In the genomic region with DNA sequence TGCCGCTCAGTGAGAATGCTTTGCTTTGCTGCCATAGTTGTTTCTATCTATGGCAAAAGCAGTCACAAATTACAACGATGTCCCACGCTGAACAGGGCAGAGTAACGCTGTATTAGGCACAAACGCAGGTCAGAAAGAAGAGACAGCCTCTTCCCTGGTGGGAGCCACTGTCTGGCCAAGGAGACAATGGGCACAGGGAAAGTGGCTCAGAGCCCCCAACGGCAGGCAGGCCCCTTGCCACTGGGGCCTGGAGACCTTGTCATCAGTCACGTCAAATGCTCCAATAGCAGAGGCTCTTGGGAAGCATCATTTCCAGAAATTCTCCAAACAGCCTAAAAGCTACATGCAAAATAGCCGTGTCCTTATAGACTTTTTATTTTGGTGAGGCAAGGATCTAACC, we compare ENCODE assay signal across 31 cellular contexts.
"Had no signal": no experiment of that assay in that cellular context is flagged by ENCODE, and none has a peak within 500 bp of the region (broad histone marks: within the 10 kb centered on the region; RNA-seq: fewer than 3 reads in every experiment).

No MANE protein-coding gene starts in this region.

- ATAC-seq: heart right ventricle; left cardiac atrium; left lobe of liver; lower lobe of right lung; mucosa of descending colon; naive thymus-derived CD4-positive, alpha-beta T cell; natural killer cell treated with Interleukin-12 subunit alpha and Interleukin-12 subunit beta and Interleukin-15 and Interleukin-18, amount 100 ng/mL, for 72 hours; right lobe of liver; stimulated activated memory B cell treated with anti-CD40 and anti-IgM and Interleukin-4, amounts not matched to agents 10 μg/mL and 1 μg/mL and 100 μg/mL, for 72 hours had no signal

- H3K9me3 ChIP-seq: lower lobe of right lung, mucosa of descending colon, right lobe of liver, testis, thyroid gland, transverse colon had no signal

- H3K4me3 Mint-ChIP-seq: naive thymus-derived CD4-positive, alpha-beta T cell; natural killer cell treated with Interleukin-12 subunit alpha and Interleukin-12 subunit beta and Interleukin-15 and Interleukin-18, amount 100 ng/mL, for 72 hours; stimulated activated memory B cell treated with anti-CD40 and anti-IgM and Interleukin-4, amounts not matched to agents 10 μg/mL and 1 μg/mL and 100 μg/mL, for 72 hours had no signal

- H3K4me3 ChIP-seq: heart right ventricle, hepatocyte, lower lobe of right lung, mucosa of descending colon, right atrium auricular region, right lobe of liver, skin epidermis, stomach, testis, thyroid gland, transverse colon, upper lobe of left lung had no signal

- H3K79me2 ChIP-seq: hepatocyte, parathyroid adenoma had no signal

- H3K9ac ChIP-seq: parathyroid adenoma had no signal

- H3K4me2 ChIP-seq: hepatocyte had no signal

- H3K27ac Mint-ChIP-seq: naive thymus-derived CD4-positive, alpha-beta T cell; natural killer cell treated with Interleukin-12 subunit alpha and Interleukin-12 subunit beta and Interleukin-15 and Interleukin-18, amount 100 ng/mL, for 72 hours; progenitor cell of endocrine pancreas; stimulated activated memory B cell treated with anti-CD40 and anti-IgM and Interleukin-4, amounts not matched to agents 10 μg/mL and 1 μg/mL and 100 μg/mL, for 72 hours had no signal

- H2AFZ ChIP-seq: hepatocyte, parathyroid adenoma had no signal

- H3K4me1 Mint-ChIP-seq: stimulated activated memory B cell treated with anti-CD40 and anti-IgM and Interleukin-4, amounts not matched to agents 10 μg/mL and 1 μg/mL and 100 μg/mL, for 72 hours had no signal

- FAIRE-seq: urothelium cell line had no signal

- H3K36me3 Mint-ChIP-seq: naive thymus-derived CD4-positive, alpha-beta T cell; natural killer cell treated with Interleukin-12 subunit alpha and Interleukin-12 subunit beta and Interleukin-15 and Interleukin-18, amount 100 ng/mL, for 72 hours; stimulated activated memory B cell treated with anti-CD40 and anti-IgM and Interleukin-4, amounts not matched to agents 10 μg/mL and 1 μg/mL and 100 μg/mL, for 72 hours had no signal

- DNase-seq: heart right ventricle; islet precursor cell; kidney glomerular epithelial cell; left cardiac atrium; lower lobe of right lung; mammary epithelial cell; mesenchymal stem cell; midbrain; mucosa of descending colon; naive thymus-derived CD4-positive, alpha-beta T cell; nucleus accumbens; stimulated activated CD4-positive, alpha-beta T cell treated with anti-CD3 and anti-CD28 coated beads, Interleukin-1b, Interleukin-23, amount 100 ng/mL, for 48 hours; stimulated activated CD4-positive, alpha-beta T cell treated with anti-CD3 and anti-CD28 coated beads, Interleukin-2, amount 100 ng/mL, for 48 hours; stimulated activated CD4-positive, alpha-beta T cell treated with anti-CD3 and anti-CD28 coated beads, Interleukin-4, amount 100 ng/mL, for 4 hours; stimulated activated CD8-positive, alpha-beta memory T cell treated with anti-CD3 and anti-CD28 coated beads, Interleukin-4, amount 100 ng/mL, for 48 hours; stimulated activated naive CD4-positive, alpha-beta T cell treated with Interleukin-2 at 50 U/mL for 16 hours; stomach; testis; thyroid gland; transverse colon; upper lobe of left lung had no signal

- H3K4me1 ChIP-seq: heart right ventricle, lower lobe of right lung, parathyroid adenoma, right atrium auricular region, right lobe of liver, stomach, testis, thyroid gland, transverse colon, upper lobe of left lung had no signal

- H3K36me3 ChIP-seq: heart right ventricle, lower lobe of right lung, right atrium auricular region, right lobe of liver, stomach, thyroid gland, transverse colon, upper lobe of left lung had no signal

- H3K27me3 ChIP-seq: right atrium auricular region, right lobe of liver, testis, thyroid gland, transverse colon, upper lobe of left lung had no signal

- H3K27ac ChIP-seq: heart right ventricle, hepatocyte, lower lobe of right lung, parathyroid adenoma, right atrium auricular region, right lobe of liver, skin epidermis, stomach, testis, thyroid gland, transverse colon, upper lobe of left lung had no signal
